1 cellular context compared by ENCODE assay signal in the genomic region with DNA sequence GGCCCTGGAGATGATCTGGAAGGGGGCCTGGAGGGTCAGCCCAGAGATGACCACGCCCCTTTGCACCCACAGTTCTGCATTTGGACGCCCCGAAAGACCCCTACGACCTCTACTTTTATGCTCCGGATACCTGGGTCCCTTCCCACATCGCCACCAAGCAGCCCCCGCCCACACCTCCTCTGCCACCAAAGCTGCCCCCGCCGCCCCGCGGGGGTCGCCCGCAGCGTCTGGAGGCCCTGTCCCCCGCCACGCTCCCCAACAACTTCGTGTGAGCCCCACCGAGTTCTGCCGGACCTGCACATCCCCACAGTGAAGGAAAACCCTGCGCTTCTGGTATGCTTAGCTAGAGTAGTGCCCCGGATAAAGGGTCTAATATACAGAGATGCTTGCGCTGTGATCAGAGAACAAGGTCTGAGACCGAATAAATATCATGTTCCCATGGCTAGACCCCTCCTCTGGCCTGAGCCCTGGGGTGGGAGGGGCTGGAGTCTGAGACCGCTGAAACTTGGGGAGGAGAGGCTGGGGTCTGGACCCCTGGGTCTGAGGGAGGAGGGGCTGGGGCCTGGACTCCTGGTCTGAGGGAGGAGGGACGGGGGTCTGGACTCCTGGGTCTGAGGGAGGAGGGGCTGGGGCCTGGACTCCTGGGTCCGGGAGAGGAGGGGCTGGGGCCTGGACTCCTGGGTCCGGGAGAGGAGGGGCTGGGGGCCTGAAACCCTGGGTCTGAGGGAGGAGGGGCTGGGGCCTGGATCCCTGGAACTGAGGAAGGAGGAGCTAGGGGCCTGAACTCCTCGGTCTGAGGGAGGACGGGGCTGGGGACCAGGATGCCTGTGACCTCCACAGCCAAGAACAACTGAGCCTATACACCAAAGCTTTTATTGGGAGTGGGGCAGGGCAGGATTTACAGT.
TF ChIP-seq lines count a peak whose summit lies in the region.

No MANE protein-coding gene starts in this region.

TF ChIP-seq in HepG2, 621 proteins besides CTCF, POLR2A, EP300 and RAD21:
- TF ChIP-seq ZSCAN22 (CRISPR knock-in tag; IDR thresholded peaks at IDR 0.05) (peak; percentile 68; the same call in 1 of the 2 replicates), ZNF263 (CRISPR knock-in tag; IDR thresholded peaks at IDR 0.05) (0 out of 2 replicates have a peak, but pooled peaks have one; percentile 26), EZH2 (conservative IDR thresholded peaks at IDR 0.05; ENCODE audit: low read depth, low read length) (peak; percentile 14; the same call in 1 of the 2 replicates), ZNF570 (CRISPR knock-in tag; IDR thresholded peaks at IDR 0.05; ENCODE audit: borderline replicate concordance) (no peak)
